27 cellular contexts compared by ENCODE assay signal in the genomic region with DNA sequence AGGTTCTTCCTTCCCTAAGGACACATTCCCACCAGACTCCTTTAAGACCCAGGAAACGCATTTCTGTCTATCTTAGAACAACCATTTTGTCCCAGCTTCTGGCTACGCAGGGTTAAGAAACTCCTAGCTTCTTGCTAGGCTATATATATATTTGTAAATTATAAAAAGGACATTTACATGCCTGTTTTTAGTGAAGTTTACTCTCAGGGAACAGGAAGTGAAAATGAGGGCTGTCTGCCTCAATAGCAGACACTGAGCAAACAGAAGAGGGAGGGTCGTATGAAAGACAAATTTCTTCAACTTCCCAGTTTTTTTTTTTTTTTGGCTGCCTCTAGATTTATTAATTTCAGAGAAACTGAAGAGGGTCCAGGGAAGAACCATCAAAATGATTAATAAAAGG. TPM values are rescaled to one million over a fixed set of nuclear protein-coding genes. Genes with fewer than 3 reads are reported as not detected.
A peak's percentile ranks its signal among the peaks of the same experiment; 100 is the strongest.
DNase-seq lines count a peak whose midpoint lies in the region; ATAC-seq, FAIRE-seq and TF ChIP-seq lines count a peak whose summit lies in the region.
"Had no signal": no experiment of that assay in that cellular context is flagged by ENCODE, and none has a peak within 500 bp of the region (broad histone marks: within the 10 kb centered on the region; RNA-seq: fewer than 3 reads in every experiment).

No MANE protein-coding gene starts in this region.

- CTCF ChIA-PET in PC-9 (lab: Charles Lee) (no interaction called here), Calu3 (lab: Charles Lee) (no interaction called here)

- intact Hi-C loops in PC-9 (cut with micrococcal nuclease; ENCODE audit: unreplicated experiment) (loop anchor here (10.0 kb wide), 1 partner anchor 215 kb away; no protein-coding TSS in a partner anchor), Calu3 (cut with micrococcal nuclease; ENCODE audit: unreplicated experiment) (loop anchor here (10.0 kb wide), 1 partner anchor 545 kb away; no protein-coding TSS in a partner anchor)

- no peaks in the 10 kb centered on the region for H3K36me3 ChIP-seq in PC-9 (ENCODE audit: low read depth)
- H3K36me3 ChIP-seq: MG63 had no signal

- POLR2A ChIA-PET in PC-9 (lab: Charles Lee; ENCODE audit: unreplicated experiment), result no interaction called here

- no peak for FAIRE-seq in GM12891 (lab: Jason Lieb, UNC)
- FAIRE-seq: GM12892, H54 had no signal

- H3K9me2 ChIP-seq in PC-9 (ENCODE audit: insufficient read depth), result no peaks in the 10 kb centered on the region

- H3K27ac Mint-ChIP-seq in stimulated activated naive B cell treated with anti-CD40 and anti-IgM and Interleukin-4, amounts not matched to agents 10 μg/mL and 1 μg/mL and 100 μg/mL, for 72 hours, result no peak overlapping the region
- H3K27ac Mint-ChIP-seq in Calu3 (ENCODE audit: unreplicated experiment), result no peak overlapping the region
- H3K27ac Mint-ChIP-seq: CD8-positive, alpha-beta T cell had no signal

- no peaks in the 10 kb centered on the region for H4K20me1 ChIP-seq in PC-9 (ENCODE audit: insufficient read depth)

- no peak overlapping the region for H2AFZ ChIP-seq in PC-9

- BruUV-seq in PC-9 (replicated peaks; lab: Mats Ljungman, UMichigan) (no TSS peak), Calu3 (replicated peaks; lab: Mats Ljungman, UMichigan) (no TSS peak)

- ATAC-seq in HG03025 (IDR thresholded peaks at IDR 0.05; ENCODE audit: low FRiP score, unreplicated experiment), result peak; percentile 46
- peak; percentile 27 to 51 for ATAC-seq in stimulated activated naive B cell treated with anti-CD40 and anti-IgM and Interleukin-4, amounts not matched to agents 10 μg/mL and 1 μg/mL and 100 μg/mL, for 72 hours (replicated peaks)
- ATAC-seq in HG02571 (IDR thresholded peaks at IDR 0.05; ENCODE audit: unreplicated experiment), result no peak
- ATAC-seq in GM21528 (IDR thresholded peaks at IDR 0.05; ENCODE audit: low FRiP score, unreplicated experiment), result no peak
- ATAC-seq: CD8-positive, alpha-beta T cell had no signal

- DNase-seq in GM12891 (ENCODE audit: insufficient read length, low spot score) (no peak), PC-9 (no peak), Calu3 (no peak)
- no peak for DNase-seq in stimulated activated naive B cell treated with anti-CD40 and anti-IgM and Interleukin-4, amounts not matched to agents 10 μg/mL and 1 μg/mL and 100 μg/mL, for 72 hours
- DNase-seq: Caco-2; CD8-positive, alpha-beta T cell; DMS 273 treated with DMSO at 0.1 percent for 48 hours; DMS79; GF-D8; KBM-7; MG63; NCI-H1048; NCI-H1417; NCI-H1694; NCI-H2029 treated with DMSO at 0.1 percent for 48 hours; NCI-H446 treated with DMSO at 0.1 percent for 48 hours; NCI-H526; NCI-H82; NK-92 treated with Interleukin-12 subunit alpha and Interleukin-12 subunit beta, amount 100 ng/mL, for 24 hours; Right ventricle myocardium superior; RPMI8226; T-helper 1 cell had no signal

- no peaks in the 10 kb centered on the region for H3K36me3 Mint-ChIP-seq in stimulated activated naive B cell treated with anti-CD40 and anti-IgM and Interleukin-4, amounts not matched to agents 10 μg/mL and 1 μg/mL and 100 μg/mL, for 72 hours
- no peaks in the 10 kb centered on the region for H3K36me3 Mint-ChIP-seq in Calu3 (ENCODE audit: insufficient read depth, unreplicated experiment)
- H3K36me3 Mint-ChIP-seq: CD8-positive, alpha-beta T cell had no signal

- H3K9me3 Mint-ChIP-seq in stimulated activated naive B cell treated with anti-CD40 and anti-IgM and Interleukin-4, amounts not matched to agents 10 μg/mL and 1 μg/mL and 100 μg/mL, for 72 hours, result no peaks in the 10 kb centered on the region
- H3K9me3 Mint-ChIP-seq in Calu3 (ENCODE audit: low read depth, unreplicated experiment), result no peaks in the 10 kb centered on the region
- H3K9me3 Mint-ChIP-seq: CD8-positive, alpha-beta T cell had no signal

- no peaks in the 10 kb centered on the region for H3K27me3 ChIP-seq in PC-9 (ENCODE audit: insufficient read depth, low read depth)
- H3K27me3 ChIP-seq: MG63 had no signal

- no peak overlapping the region for H3K27ac ChIP-seq in PC-9

- no peaks in the 10 kb centered on the region for H3K27me3 Mint-ChIP-seq in stimulated activated naive B cell treated with anti-CD40 and anti-IgM and Interleukin-4, amounts not matched to agents 10 μg/mL and 1 μg/mL and 100 μg/mL, for 72 hours
- H3K27me3 Mint-ChIP-seq in Calu3 (ENCODE audit: unreplicated experiment), result no peaks in the 10 kb centered on the region

- no peaks in the 10 kb centered on the region for H3K79me2 ChIP-seq in PC-9 (ENCODE audit: low read depth)

- peak overlapping the region; percentile 41 for H3K4me2 ChIP-seq in PC-9

- no peak overlapping the region for H3K4me3 Mint-ChIP-seq in stimulated activated naive B cell treated with anti-CD40 and anti-IgM and Interleukin-4, amounts not matched to agents 10 μg/mL and 1 μg/mL and 100 μg/mL, for 72 hours
- no peak overlapping the region for H3K4me3 Mint-ChIP-seq in Calu3 (ENCODE audit: low read depth, unreplicated experiment)
- H3K4me3 Mint-ChIP-seq: CD8-positive, alpha-beta T cell had no signal

- no peak for TF ChIP-seq POLR2A in GM12891 (IDR thresholded peaks at IDR 0.05; ENCODE audit: low read depth, low read length)

- no peak overlapping the region for H3K4me3 ChIP-seq in PC-9
- H3K4me3 ChIP-seq: MG63 had no signal

- peaks cover 20 to 53% of the 10 kb centered on the region in 2 donors for H3K4me1 Mint-ChIP-seq in stimulated activated naive B cell treated with anti-CD40 and anti-IgM and Interleukin-4, amounts not matched to agents 10 μg/mL and 1 μg/mL and 100 μg/mL, for 72 hours
- H3K4me1 Mint-ChIP-seq in Calu3 (ENCODE audit: low read depth, unreplicated experiment), result peaks cover 27% of the 10 kb centered on the region

- TF ChIP-seq CTCF in PC-9 (conservative IDR thresholded peaks at IDR 0.05) (no peak), Calu3 (IDR thresholded peaks at IDR 0.05; ENCODE audit: unreplicated experiment) (no peak)

- peaks cover 51% of the 10 kb centered on the region for H3K4me1 ChIP-seq in PC-9 (replicated peaks; ENCODE audit: insufficient read depth)
- H3K4me1 ChIP-seq: Caco-2 had no signal

- H3K9me3 ChIP-seq in PC-9 (ENCODE audit: insufficient read depth, low read depth), result no peaks in the 10 kb centered on the region
- H3K9me3 ChIP-seq: Caco-2, MG63 had no signal

- H3F3A ChIP-seq in PC-9 (ENCODE audit: insufficient read depth, low read depth), result no peaks in the 10 kb centered on the region

TF ChIP-seq in GM12891, 5 proteins besides CTCF, POLR2A, EP300 and RAD21:
- TF ChIP-seq POU2F2 (IDR thresholded peaks at IDR 0.05; ENCODE audit: low read depth, low read length) (no peak), TAF1 (IDR thresholded peaks at IDR 0.05; ENCODE audit: low read depth, low read length) (no peak), SPI1 (IDR thresholded peaks at IDR 0.05; ENCODE audit: low read depth, low read length) (peak; percentile 39; the same call in 1 of the 2 replicates), PAX5 (IDR thresholded peaks at IDR 0.05; ENCODE audit: insufficient read depth, low read length, severe bottlenecking) (no peak)

RNA-seq across cellular contexts. Expression of gene FRMPD3, which starts 9.3 kb away (rescaled TPM):
- not detected for polyA plus RNA-seq in GM12891 (2012; ENCODE audit: low read depth, missing spikeins)
- total RNA-seq in PC-9 (2021), result 0.20 and 0.23 TPM in 2 replicates
- 0.99 and 1.0 TPM in 2 replicates for total RNA-seq in Calu3 (2022)

Comparison
In these comparisons a context has a peak if more than half of its experiments do, and no peak if none do; other contexts are left out.
1. ATAC-seq: peak in HG03025 (single experiment) and stimulated activated naive B cell treated with anti-CD40 and anti-IgM and Interleukin-4, amounts not matched to agents 10 μg/mL and 1 μg/mL and 100 μg/mL, for 72 hours (2 of 2); none in HG02571 (single experiment) and GM21528 (single experiment).